In genomic region chr15:60390931-60391501, GRCh38 we compare ENCODE assay signal across 8 cellular contexts. TPM values are rescaled to one million over a fixed set of nuclear protein-coding genes. Genes with fewer than 3 reads are reported as not detected.
DNase-seq lines count a peak whose midpoint lies in the region; TF ChIP-seq lines count a peak whose summit lies in the region.

No MANE protein-coding gene starts in this region.

- WGBS in thyroid gland, 2 donors: 59 to 60% methylated on average over 6 of the region's 6 CpGs

- no peaks in the 10 kb centered on the region for H3K36me3 ChIP-seq in thyroid gland

- TF ChIP-seq POLR2A in thyroid gland (IDR thresholded peaks at IDR 0.05): no peak

- H3K9me3 ChIP-seq in thyroid gland: no peaks in the 10 kb centered on the region

- TF ChIP-seq CTCF in thyroid gland (IDR thresholded peaks at IDR 0.05): no peak

- intact Hi-C loops in thyroid gland (cut with DNase I): no loop called here

- no peaks in the 10 kb centered on the region for H3K27me3 ChIP-seq in thyroid gland

- peaks cover 68 to 74% of the 10 kb centered on the region in 2 donors for H3K4me1 ChIP-seq in thyroid gland

- H3K27ac ChIP-seq in thyroid gland: peak overlapping the region; percentile 40 to 99 (median 98)

- peak; percentile 3 for DNase-seq in stimulated activated naive CD4-positive, alpha-beta T cell treated with Interleukin-2 at 50 U/mL for 16 hours (lab: John Stamatoyannopoulos, UW)
- DNase-seq in stimulated activated naive CD4-positive, alpha-beta T cell (lab: John Stamatoyannopoulos, UW): no peak
- DNase-seq in amniotic epithelial cell (ENCODE audit: low read depth) (peak; percentile 97), islet precursor cell (peak; percentile 93), thyroid gland (peak in 1 of 2 donors; percentile 26), cerebellar cortex (ENCODE audit: low spot score) (no peak), NCI-H1436 treated with DMSO at 0.1 percent for 48 hours (lab: John Stamatoyannopoulos, UW) (no peak)
- no peak for DNase-seq in activated naive CD4-positive, alpha-beta T cell treated with anti-CD3 and anti-CD28 coated beads, Interleukin-2, amount 50 U/mL, for 16 hours

- H3K4me3 ChIP-seq in thyroid gland (replicated peaks in 1 of 3): no peak overlapping the region

RNA-seq across cellular contexts. Expression of gene ANXA2, which starts 6.8 kb away (rescaled TPM):
- total RNA-seq in thyroid gland: 100 to 1,000 TPM; 436 to 796 (median 612) TPM

Comparison
In these comparisons a context has a peak if more than half of its experiments do, and no peak if none do; other contexts are left out.
1. DNase-seq: peak in stimulated activated naive CD4-positive, alpha-beta T cell treated with Interleukin-2 at 50 U/mL for 16 hours (single experiment), amniotic epithelial cell (single experiment) and islet precursor cell (single experiment); none in stimulated activated naive CD4-positive, alpha-beta T cell (0 of 6), activated naive CD4-positive, alpha-beta T cell treated with anti-CD3 and anti-CD28 coated beads, Interleukin-2, amount 50 U/mL, for 16 hours (single experiment), cerebellar cortex (single experiment) and NCI-H1436 treated with DMSO at 0.1 percent for 48 hours (single experiment).